1 cellular context compared by ENCODE assay signal in genomic region chr9:136011703-136012496, GRCh38.
TF ChIP-seq lines count a peak whose summit lies in the region.

No MANE protein-coding gene starts in this region.

TF ChIP-seq in HepG2, 621 proteins besides CTCF, POLR2A, EP300 and RAD21 (continued from another document and continues in another):
- TF ChIP-seq BCL3 (CRISPR knock-in tag; IDR thresholded peaks at IDR 0.05) (peak; percentile 95), TFE3 (CRISPR knock-in tag; IDR thresholded peaks at IDR 0.05) (peak; percentile 98), HIC2 (CRISPR knock-in tag; IDR thresholded peaks at IDR 0.05; ENCODE audit: low read depth) (peak; percentile 78; the same call in 1 of the 2 replicates), ZNF614 (CRISPR knock-in tag; IDR thresholded peaks at IDR 0.05; ENCODE audit: borderline replicate concordance) (peak; percentile 94), NR1H2 (CRISPR knock-in tag; IDR thresholded peaks at IDR 0.05; ENCODE audit: borderline replicate concordance, low read depth) (no peak; the same call in 1 of the 2 replicates), LBX2 (CRISPR knock-in tag; IDR thresholded peaks at IDR 0.05; ENCODE audit: borderline replicate concordance) (peak; percentile 62; the same call in 1 of the 2 replicates), GRHL1 (CRISPR knock-in tag; conservative IDR thresholded peaks at IDR 0.05) (no peak), ZNF430 (CRISPR knock-in tag; IDR thresholded peaks at IDR 0.05) (peak; percentile 99), WIZ (CRISPR knock-in tag; IDR thresholded peaks at IDR 0.05) (0 out of 2 replicates have a peak, but pooled peaks have one; percentile 39), FOXJ3 (CRISPR knock-in tag; IDR thresholded peaks at IDR 0.05; ENCODE audit: borderline replicate concordance) (peak; percentile 81), ZNF34 (CRISPR knock-in tag; IDR thresholded peaks at IDR 0.05; ENCODE audit: borderline replicate concordance) (no peak), MBD4 (IDR thresholded peaks at IDR 0.05; ENCODE audit: borderline replicate concordance, low read length) (no peak), FOXO4 (CRISPR knock-in tag; conservative IDR thresholded peaks at IDR 0.05) (no peak), GLMP (CRISPR knock-in tag; IDR thresholded peaks at IDR 0.05; ENCODE audit: borderline replicate concordance) (no peak), SRSF1 (optimal IDR thresholded peaks at IDR 0.05; ENCODE audit: low read depth, low read length) (peak; percentile 59), SOX13 (IDR thresholded peaks at IDR 0.05) (peak; percentile 51; the same call in 1 of the 2 replicates), SOX13 (CRISPR knock-in tag; conservative IDR thresholded peaks at IDR 0.05 in 1 of 2, IDR thresholded peaks at IDR 0.05 in 1 of 2) (peak in 1 of 2 experiments; percentile 74; a peak in 1 of 4 replicates), NFIB (CRISPR knock-in tag; IDR thresholded peaks at IDR 0.05; ENCODE audit: borderline replicate concordance) (peak; percentile 90; the same call in 1 of the 2 replicates), ZC3H4 (CRISPR knock-in tag; IDR thresholded peaks at IDR 0.05; ENCODE audit: borderline replicate concordance) (no peak), SCMH1 (CRISPR knock-in tag; IDR thresholded peaks at IDR 0.05; ENCODE audit: borderline replicate concordance) (no peak), ZFP90 (CRISPR knock-in tag; IDR thresholded peaks at IDR 0.05; ENCODE audit: borderline replicate concordance) (peak; percentile 64; the same call in 1 of the 2 replicates), ZNF777 (CRISPR knock-in tag; IDR thresholded peaks at IDR 0.05) (peak; percentile 65; the same call in 1 of the 2 replicates), SKI (IDR thresholded peaks at IDR 0.05; ENCODE audit: partially characterized antibody) (peak; percentile 62), DMTF1 (CRISPR knock-in tag; IDR thresholded peaks at IDR 0.05) (no peak), ZFYVE20 (CRISPR knock-in tag; IDR thresholded peaks at IDR 0.05; ENCODE audit: borderline replicate concordance, low read depth) (no peak; the same call in 1 of the 2 replicates), ZNF720 (CRISPR knock-in tag; IDR thresholded peaks at IDR 0.05) (no peak), HOXD1 (CRISPR knock-in tag; IDR thresholded peaks at IDR 0.05) (peak; percentile 84), ELK4 (CRISPR knock-in tag; IDR thresholded peaks at IDR 0.05; ENCODE audit: borderline replicate concordance) (0 out of 2 replicates have a peak, but pooled peaks have one; percentile 73), GABPB1 (CRISPR knock-in tag; IDR thresholded peaks at IDR 0.05) (peak; percentile 82; the same call in 1 of the 2 replicates), MEF2D (CRISPR knock-in tag; IDR thresholded peaks at IDR 0.05) (peak; percentile 95), SUZ12 (IDR thresholded peaks at IDR 0.05; ENCODE audit: low read depth, low read length) (no peak), MXD4 (CRISPR knock-in tag; IDR thresholded peaks at IDR 0.05) (peak; percentile 95), ELF1 (CRISPR knock-in tag; IDR thresholded peaks at IDR 0.05) (peak; percentile 76), ZSCAN25 (CRISPR knock-in tag; IDR thresholded peaks at IDR 0.05) (peak; percentile 92), KDM6A (CRISPR knock-in tag; IDR thresholded peaks at IDR 0.05; ENCODE audit: low read depth) (peak; percentile 79; the same call in 1 of the 2 replicates), ATF5 (CRISPR knock-in tag; IDR thresholded peaks at IDR 0.05; ENCODE audit: low read depth) (peak; percentile 87; the same call in 1 of the 2 replicates), ZNF264 (CRISPR knock-in tag; IDR thresholded peaks at IDR 0.05) (0 out of 2 replicates have a peak, but pooled peaks have one; percentile 65), HNRNPL (IDR thresholded peaks at IDR 0.05; ENCODE audit: low read depth, low read length) (peak; percentile 76; the same call in 1 of the 2 replicates), TCF7 (IDR thresholded peaks at IDR 0.05; ENCODE audit: low read depth) (peak; percentile 43; the same call in 1 of the 2 replicates), ARNT2 (CRISPR knock-in tag; IDR thresholded peaks at IDR 0.05; ENCODE audit: low read depth) (peak; percentile 84), ZNF431 (CRISPR knock-in tag; IDR thresholded peaks at IDR 0.05; ENCODE audit: borderline replicate concordance, low read depth) (peak; percentile 98), CCDC6 (CRISPR knock-in tag; IDR thresholded peaks at IDR 0.05) (peak; percentile 97), SRF (IDR thresholded peaks at IDR 0.05; ENCODE audit: low read depth, low read length) (no peak), ESRRA (CRISPR knock-in tag; IDR thresholded peaks at IDR 0.05; ENCODE audit: low read depth) (peak; percentile 89), KDM5B (CRISPR knock-in tag; IDR thresholded peaks at IDR 0.05; ENCODE audit: borderline replicate concordance) (peak; percentile 99), ZNF251 (CRISPR knock-in tag; IDR thresholded peaks at IDR 0.05) (no peak), ZBTB7B (CRISPR knock-in tag; IDR thresholded peaks at IDR 0.05) (peak; percentile 91; the same call in 1 of the 2 replicates), BCLAF1 (IDR thresholded peaks at IDR 0.05) (no peak), U2AF2 (IDR thresholded peaks at IDR 0.05; ENCODE audit: low read depth, low read length) (no peak)
